6 cellular contexts compared by ENCODE assay signal in the genomic region with DNA sequence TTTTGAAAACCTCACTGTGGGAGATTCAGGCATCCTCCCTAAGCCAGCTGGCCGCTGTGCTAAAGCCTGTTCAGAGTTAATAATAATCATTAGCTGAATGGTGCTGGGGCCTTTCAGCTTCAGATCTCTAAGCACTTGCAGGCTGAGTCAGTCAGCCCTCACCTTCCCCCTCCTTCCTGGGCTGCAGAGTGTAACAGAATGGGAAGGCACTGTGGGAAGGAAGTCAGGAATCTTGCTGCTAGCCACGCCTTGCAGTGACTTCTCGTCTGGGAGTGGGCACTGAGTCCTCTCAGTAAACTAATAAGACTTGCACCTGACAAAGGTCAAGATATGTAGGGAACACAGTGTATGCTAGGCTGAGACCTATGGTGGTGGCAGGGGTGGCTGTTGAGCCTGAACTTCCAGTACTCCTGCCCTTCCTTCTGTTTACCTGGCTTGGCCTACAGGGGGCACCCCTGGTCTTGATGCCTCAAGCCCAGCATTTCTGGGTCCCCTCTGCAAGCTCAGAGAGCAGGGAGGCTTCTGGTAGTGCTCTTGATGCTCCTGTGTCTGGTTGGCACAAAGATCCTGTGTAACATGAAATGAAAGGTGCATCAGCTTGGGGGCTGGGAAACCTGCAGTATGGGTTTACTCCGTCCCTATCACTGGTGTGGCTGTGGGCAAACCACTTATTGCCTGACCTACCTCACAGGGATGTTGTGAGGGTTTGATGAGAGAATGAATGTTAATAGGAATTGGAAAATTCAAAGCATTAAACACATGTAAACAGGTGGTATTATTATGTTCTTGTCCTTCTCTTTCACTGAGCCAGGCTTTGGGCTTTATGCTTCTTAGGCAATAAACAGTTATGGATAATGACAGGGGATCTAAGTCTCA. TPM values are rescaled to one million over a fixed set of nuclear protein-coding genes. Genes with fewer than 3 reads are reported as not detected.
DNase-seq lines count a peak whose midpoint lies in the region; ATAC-seq and TF ChIP-seq lines count a peak whose summit lies in the region.

No MANE protein-coding gene starts in this region.

- DNase-seq in left cardiac atrium (peak; percentile 45), cardiac septum (ENCODE audit: low spot score) (no peak), foreskin fibroblast (peak; percentile 59 to 82), stomach (peak; percentile 66)
- DNase-seq in activated CD4-positive, alpha-beta T cell treated with anti-CD3 and anti-CD28 coated beads for 36 hours: peak; percentile 75

- intact Hi-C loops in left cardiac atrium (cut with DNase I) (loop anchor here in 1 of 2 donors (2.0 kb wide), 1 partner anchor 31 kb away; no protein-coding TSS in a partner anchor), cardiac septum (cut with DNase I) (no loop called here), stomach (cut with DNase I; ENCODE audit: low total_unique reads) (no loop called here)
- intact Hi-C loops in activated CD4-positive, alpha-beta T cell treated with anti-CD3 and anti-CD28 coated beads for 36 hours (cut with DNase I, micrococcal nuclease): no loop called here

- TF ChIP-seq CTCF in foreskin fibroblast (IDR thresholded peaks at IDR 0.05; ENCODE audit: low read depth, low read length) (peak; percentile 57), stomach (IDR thresholded peaks at IDR 0.05) (peak in 3 of 7 experiments; percentile 4 to 26 (median 18))

- H3K4me3 ChIP-seq in foreskin fibroblast (ENCODE audit: low read depth in 1 of 2, low read length in 2 of 2): no peak overlapping the region
- no peak overlapping the region for H3K4me3 ChIP-seq in stomach

- H3K27ac Mint-ChIP-seq in activated CD4-positive, alpha-beta T cell treated with anti-CD3 and anti-CD28 coated beads for 36 hours: peak overlapping the region; percentile 67

- peaks cover 19 to 48% (median 43%) of the 10 kb centered on the region in 4 donors for H3K36me3 ChIP-seq in stomach

- H3K9me3 Mint-ChIP-seq in activated CD4-positive, alpha-beta T cell treated with anti-CD3 and anti-CD28 coated beads for 36 hours (ENCODE audit: low read depth): no peaks in the 10 kb centered on the region

- peak in 1 of 2 donors; percentile 16 for ATAC-seq in left cardiac atrium
- ATAC-seq in activated CD4-positive, alpha-beta T cell treated with anti-CD3 and anti-CD28 coated beads for 36 hours: peak; percentile 66
- ATAC-seq in HG03432 (IDR thresholded peaks at IDR 0.05; ENCODE audit: unreplicated experiment): no peak

- peaks cover 37 to 87% (median 58%) of the 10 kb centered on the region in 4 donors for H3K4me1 ChIP-seq in stomach

- H3K27me3 Mint-ChIP-seq in activated CD4-positive, alpha-beta T cell treated with anti-CD3 and anti-CD28 coated beads for 36 hours: no peaks in the 10 kb centered on the region

- POLR2A ChIA-PET in activated CD4-positive, alpha-beta T cell treated with anti-CD3 and anti-CD28 coated beads for 36 hours (lab: Charles Lee): interaction anchor here (0.6 to 0.9 kb wide), 2 partner anchors 32 to 48 kb away, joined by 3 read pairs; a partner anchor contains a TSS

- H3K9me3 ChIP-seq in stomach: no peaks in the 10 kb centered on the region

- no peaks in the 10 kb centered on the region for H3K27me3 ChIP-seq in stomach

- peak overlapping the region in 4 of 5 donors; percentile 16 to 56 (median 34) for H3K27ac ChIP-seq in stomach

- CTCF ChIA-PET in activated CD4-positive, alpha-beta T cell treated with anti-CD3 and anti-CD28 coated beads for 36 hours (lab: Charles Lee): interaction anchor here (1.0 to 26.9 kb wide), 9 partner anchors 1 to 140 kb away, joined by 4 to 864 read pairs (median 8); a partner anchor contains a TSS

- no peak for TF ChIP-seq EP300 in stomach (IDR thresholded peaks at IDR 0.05)

- peaks cover 8% of the 10 kb centered on the region for H3K36me3 Mint-ChIP-seq in activated CD4-positive, alpha-beta T cell treated with anti-CD3 and anti-CD28 coated beads for 36 hours (ENCODE audit: low read depth)

- 50 to 71% (median 60%) methylated on average over 4 of the region's 4 CpGs for WGBS in stomach, 5 donors

- H3K4me3 Mint-ChIP-seq in activated CD4-positive, alpha-beta T cell treated with anti-CD3 and anti-CD28 coated beads for 36 hours: no peak overlapping the region

- no peak for TF ChIP-seq POLR2A in stomach (IDR thresholded peaks at IDR 0.05)

- H3K4me1 Mint-ChIP-seq in activated CD4-positive, alpha-beta T cell treated with anti-CD3 and anti-CD28 coated beads for 36 hours: peaks cover 89% of the 10 kb centered on the region

RNA-seq across cellular contexts. Expression of a gene that starts 6.0 kb away (rescaled TPM):
- 1 to 10 TPM; 5.8 to 5.9 TPM for total RNA-seq in left cardiac atrium
- total RNA-seq in cardiac septum: 5.5 TPM
- total RNA-seq in activated CD4-positive, alpha-beta T cell treated with anti-CD3 and anti-CD28 coated beads for 36 hours: 1 to 10 TPM; 7.1 to 8.7 TPM
- total RNA-seq in stomach: 1 to 10 TPM; 1.8 to 6.4 (median 2.3) TPM
- polyA plus RNA-seq in stomach: 1 to 10 TPM; 1.8 to 4.4 (median 4.1) TPM

RNA-seq across cellular contexts. Expression of a gene that starts 9.6 kb away (rescaled TPM):
- total RNA-seq in left cardiac atrium (10 to 100 TPM in 1 of 2 donors, 1 to 10 TPM in 1; 9.3 to 12.6 TPM), cardiac septum (13.8 TPM), stomach (10 to 100 TPM in 1 of 5 donors, 1 to 10 TPM in 4; 1.7 to 25.7 (median 3.5) TPM)
- 1 to 10 TPM; 1.8 to 2.0 TPM for total RNA-seq in activated CD4-positive, alpha-beta T cell treated with anti-CD3 and anti-CD28 coated beads for 36 hours
- 1 to 10 TPM; 1.3 to 1.8 (median 1.7) TPM for polyA plus RNA-seq in stomach

RNA-seq across cellular contexts. Expression of a gene that starts 16.2 kb away (rescaled TPM):
- 1 to 10 TPM; 2.5 to 3.4 TPM for total RNA-seq in left cardiac atrium
- total RNA-seq in cardiac septum: 3.8 TPM
- 10 to 100 TPM; 11.7 to 13.0 TPM for total RNA-seq in activated CD4-positive, alpha-beta T cell treated with anti-CD3 and anti-CD28 coated beads for 36 hours
- total RNA-seq in stomach: 1 to 10 TPM in 3 of 5 donors, under 1 TPM in 1, not detected in 1; 0.29 to 5.1 (median 2.6) TPM
- polyA plus RNA-seq in stomach: 1 to 10 TPM in 2 of 3 donors, under 1 TPM in 1; 0.76 to 6.3 (median 5.2) TPM

RNA-seq across cellular contexts. Expression of a gene that starts 33.6 kb away (rescaled TPM):
- 10 to 100 TPM; 12.3 to 15.4 TPM for total RNA-seq in left cardiac atrium
- 28.9 TPM for total RNA-seq in cardiac septum
- under 1 TPM in 1 of 2 experiments, not detected in 1; 0.05 TPM for total RNA-seq in activated CD4-positive, alpha-beta T cell treated with anti-CD3 and anti-CD28 coated beads for 36 hours
- total RNA-seq in stomach: under 1 TPM in 2 of 5 donors, not detected in 3; 0.45 to 0.58 TPM
- 1 to 10 TPM in 1 of 3 donors, under 1 TPM in 2; 0.50 to 1.0 (median 0.61) TPM for polyA plus RNA-seq in stomach

RNA-seq across cellular contexts. Expression of a gene that starts 39.8 kb away (rescaled TPM):
- total RNA-seq in left cardiac atrium (under 1 TPM in 1 of 2 donors, not detected in 1; 0.55 TPM), cardiac septum (0.13 TPM), stomach (not detected)
- under 1 TPM in 1 of 2 experiments, not detected in 1; 0.34 TPM for total RNA-seq in activated CD4-positive, alpha-beta T cell treated with anti-CD3 and anti-CD28 coated beads for 36 hours
- polyA plus RNA-seq in stomach: under 1 TPM in 1 of 3 donors, not detected in 2; 0.12 TPM
